1 cellular context compared by ENCODE assay signal in the genomic region with DNA sequence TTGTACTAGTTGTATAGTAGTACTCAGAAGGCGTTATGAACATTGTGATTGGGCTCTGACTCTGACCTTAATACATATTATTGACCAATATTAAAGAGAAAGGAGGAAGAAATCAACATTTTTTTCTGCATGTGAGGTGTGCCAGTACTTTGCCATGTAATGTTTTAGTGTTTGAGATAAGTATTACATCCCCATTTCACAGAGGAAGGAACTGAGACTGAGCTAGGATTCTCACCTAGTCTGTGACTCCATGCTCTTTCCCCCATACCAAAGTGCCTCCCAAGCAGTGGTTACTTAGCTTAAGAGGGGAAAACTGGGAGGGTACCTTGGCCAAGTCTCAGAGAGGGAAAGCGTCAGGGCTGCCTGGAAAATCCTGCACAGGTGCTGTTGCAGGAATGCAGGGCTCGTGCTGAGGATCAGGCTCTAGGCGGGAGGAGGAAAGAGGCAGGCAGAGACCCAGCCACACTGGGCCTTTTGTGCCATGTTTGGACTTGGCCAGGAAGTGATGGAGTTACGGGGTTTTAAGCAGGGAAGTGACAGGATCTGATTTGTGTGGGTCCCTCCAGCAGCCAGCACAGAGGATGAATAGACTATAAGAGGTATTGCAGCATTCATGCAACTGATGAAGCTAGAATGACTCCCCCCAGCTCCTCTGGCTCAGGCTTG.
TF ChIP-seq lines count a peak whose summit lies in the region.

No MANE protein-coding gene starts in this region.

TF ChIP-seq in HepG2, 621 proteins besides CTCF, POLR2A, EP300 and RAD21 (continued from another document):
- TF ChIP-seq, protein P1, sequence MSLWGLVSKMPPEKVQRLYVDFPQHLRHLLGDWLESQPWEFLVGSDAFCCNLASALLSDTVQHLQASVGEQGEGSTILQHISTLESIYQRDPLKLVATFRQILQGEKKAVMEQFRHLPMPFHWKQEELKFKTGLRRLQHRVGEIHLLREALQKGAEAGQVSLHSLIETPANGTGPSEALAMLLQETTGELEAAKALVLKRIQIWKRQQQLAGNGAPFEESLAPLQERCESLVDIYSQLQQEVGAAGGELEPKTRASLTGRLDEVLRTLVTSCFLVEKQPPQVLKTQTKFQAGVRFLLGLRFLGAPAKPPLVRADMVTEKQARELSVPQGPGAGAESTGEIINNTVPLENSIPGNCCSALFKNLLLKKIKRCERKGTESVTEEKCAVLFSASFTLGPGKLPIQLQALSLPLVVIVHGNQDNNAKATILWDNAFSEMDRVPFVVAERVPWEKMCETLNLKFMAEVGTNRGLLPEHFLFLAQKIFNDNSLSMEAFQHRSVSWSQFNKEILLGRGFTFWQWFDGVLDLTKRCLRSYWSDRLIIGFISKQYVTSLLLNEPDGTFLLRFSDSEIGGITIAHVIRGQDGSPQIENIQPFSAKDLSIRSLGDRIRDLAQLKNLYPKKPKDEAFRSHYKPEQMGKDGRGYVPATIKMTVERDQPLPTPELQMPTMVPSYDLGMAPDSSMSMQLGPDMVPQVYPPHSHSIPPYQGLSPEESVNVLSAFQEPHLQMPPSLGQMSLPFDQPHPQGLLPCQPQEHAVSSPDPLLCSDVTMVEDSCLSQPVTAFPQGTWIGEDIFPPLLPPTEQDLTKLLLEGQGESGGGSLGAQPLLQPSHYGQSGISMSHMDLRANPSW (CRISPR knock-in tag; IDR thresholded peaks at IDR 0.05; ENCODE audit: borderline replicate concordance) = no peak
- no peak for TF ChIP-seq ETV6 (CRISPR knock-in tag; conservative IDR thresholded peaks at IDR 0.05)
- TF ChIP-seq, protein P2, sequence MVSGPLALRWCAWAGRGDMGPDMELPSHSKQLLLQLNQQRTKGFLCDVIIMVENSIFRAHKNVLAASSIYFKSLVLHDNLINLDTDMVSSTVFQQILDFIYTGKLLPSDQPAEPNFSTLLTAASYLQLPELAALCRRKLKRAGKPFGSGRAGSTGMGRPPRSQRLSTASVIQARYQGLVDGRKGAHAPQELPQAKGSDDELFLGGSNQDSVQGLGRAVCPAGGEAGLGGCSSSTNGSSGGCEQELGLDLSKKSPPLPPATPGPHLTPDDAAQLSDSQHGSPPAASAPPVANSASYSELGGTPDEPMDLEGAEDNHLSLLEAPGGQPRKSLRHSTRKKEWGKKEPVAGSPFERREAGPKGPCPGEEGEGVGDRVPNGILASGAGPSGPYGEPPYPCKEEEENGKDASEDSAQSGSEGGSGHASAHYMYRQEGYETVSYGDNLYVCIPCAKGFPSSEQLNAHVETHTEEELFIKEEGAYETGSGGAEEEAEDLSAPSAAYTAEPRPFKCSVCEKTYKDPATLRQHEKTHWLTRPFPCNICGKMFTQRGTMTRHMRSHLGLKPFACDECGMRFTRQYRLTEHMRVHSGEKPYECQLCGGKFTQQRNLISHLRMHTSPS (CRISPR knock-in tag; IDR thresholded peaks at IDR 0.05; ENCODE audit: low read depth) = no peak
- no peak for TF ChIP-seq ZNF138 (CRISPR knock-in tag; IDR thresholded peaks at IDR 0.05; ENCODE audit: low read depth)
- TF ChIP-seq MTF1 (CRISPR knock-in tag; IDR thresholded peaks at IDR 0.05) = no peak
- no peak for TF ChIP-seq ZNF496 (CRISPR knock-in tag; IDR thresholded peaks at IDR 0.05; ENCODE audit: insufficient replicate concordance)
- 0 out of 2 replicates have a peak, but pooled peaks have one; percentile 32 for TF ChIP-seq ZSCAN22 (CRISPR knock-in tag; IDR thresholded peaks at IDR 0.05)
- no peak for TF ChIP-seq PRPF4 (IDR thresholded peaks at IDR 0.05; ENCODE audit: low read depth, low read length, poor library complexity, severe bottlenecking)
- 0 out of 4 replicates have a peak, but pooled peaks of 1 of the 2 experiments have one; percentile 1 for TF ChIP-seq KLF16 (CRISPR knock-in tag; IDR thresholded peaks at IDR 0.05)
- TF ChIP-seq, protein P3, sequence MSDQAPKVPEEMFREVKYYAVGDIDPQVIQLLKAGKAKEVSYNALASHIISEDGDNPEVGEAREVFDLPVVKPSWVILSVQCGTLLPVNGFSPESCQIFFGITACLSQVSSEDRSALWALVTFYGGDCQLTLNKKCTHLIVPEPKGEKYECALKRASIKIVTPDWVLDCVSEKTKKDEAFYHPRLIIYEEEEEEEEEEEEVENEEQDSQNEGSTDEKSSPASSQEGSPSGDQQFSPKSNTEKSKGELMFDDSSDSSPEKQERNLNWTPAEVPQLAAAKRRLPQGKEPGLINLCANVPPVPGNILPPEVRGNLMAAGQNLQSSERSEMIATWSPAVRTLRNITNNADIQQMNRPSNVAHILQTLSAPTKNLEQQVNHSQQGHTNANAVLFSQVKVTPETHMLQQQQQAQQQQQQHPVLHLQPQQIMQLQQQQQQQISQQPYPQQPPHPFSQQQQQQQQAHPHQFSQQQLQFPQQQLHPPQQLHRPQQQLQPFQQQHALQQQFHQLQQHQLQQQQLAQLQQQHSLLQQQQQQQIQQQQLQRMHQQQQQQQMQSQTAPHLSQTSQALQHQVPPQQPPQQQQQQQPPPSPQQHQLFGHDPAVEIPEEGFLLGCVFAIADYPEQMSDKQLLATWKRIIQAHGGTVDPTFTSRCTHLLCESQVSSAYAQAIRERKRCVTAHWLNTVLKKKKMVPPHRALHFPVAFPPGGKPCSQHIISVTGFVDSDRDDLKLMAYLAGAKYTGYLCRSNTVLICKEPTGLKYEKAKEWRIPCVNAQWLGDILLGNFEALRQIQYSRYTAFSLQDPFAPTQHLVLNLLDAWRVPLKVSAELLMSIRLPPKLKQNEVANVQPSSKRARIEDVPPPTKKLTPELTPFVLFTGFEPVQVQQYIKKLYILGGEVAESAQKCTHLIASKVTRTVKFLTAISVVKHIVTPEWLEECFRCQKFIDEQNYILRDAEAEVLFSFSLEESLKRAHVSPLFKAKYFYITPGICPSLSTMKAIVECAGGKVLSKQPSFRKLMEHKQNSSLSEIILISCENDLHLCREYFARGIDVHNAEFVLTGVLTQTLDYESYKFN (CRISPR knock-in tag; conservative IDR thresholded peaks at IDR 0.05) = no peak
- no peak for TF ChIP-seq SOX6 (IDR thresholded peaks at IDR 0.05)
- TF ChIP-seq SOX6 (CRISPR knock-in tag; IDR thresholded peaks at IDR 0.05) = no peak
- TF ChIP-seq SIN3B (IDR thresholded peaks at IDR 0.05; ENCODE audit: low read length) = no peak; the same call in 1 of the 2 replicates
- no peak for TF ChIP-seq ZNF256 (CRISPR knock-in tag; conservative IDR thresholded peaks at IDR 0.05)
- TF ChIP-seq, protein P4, sequence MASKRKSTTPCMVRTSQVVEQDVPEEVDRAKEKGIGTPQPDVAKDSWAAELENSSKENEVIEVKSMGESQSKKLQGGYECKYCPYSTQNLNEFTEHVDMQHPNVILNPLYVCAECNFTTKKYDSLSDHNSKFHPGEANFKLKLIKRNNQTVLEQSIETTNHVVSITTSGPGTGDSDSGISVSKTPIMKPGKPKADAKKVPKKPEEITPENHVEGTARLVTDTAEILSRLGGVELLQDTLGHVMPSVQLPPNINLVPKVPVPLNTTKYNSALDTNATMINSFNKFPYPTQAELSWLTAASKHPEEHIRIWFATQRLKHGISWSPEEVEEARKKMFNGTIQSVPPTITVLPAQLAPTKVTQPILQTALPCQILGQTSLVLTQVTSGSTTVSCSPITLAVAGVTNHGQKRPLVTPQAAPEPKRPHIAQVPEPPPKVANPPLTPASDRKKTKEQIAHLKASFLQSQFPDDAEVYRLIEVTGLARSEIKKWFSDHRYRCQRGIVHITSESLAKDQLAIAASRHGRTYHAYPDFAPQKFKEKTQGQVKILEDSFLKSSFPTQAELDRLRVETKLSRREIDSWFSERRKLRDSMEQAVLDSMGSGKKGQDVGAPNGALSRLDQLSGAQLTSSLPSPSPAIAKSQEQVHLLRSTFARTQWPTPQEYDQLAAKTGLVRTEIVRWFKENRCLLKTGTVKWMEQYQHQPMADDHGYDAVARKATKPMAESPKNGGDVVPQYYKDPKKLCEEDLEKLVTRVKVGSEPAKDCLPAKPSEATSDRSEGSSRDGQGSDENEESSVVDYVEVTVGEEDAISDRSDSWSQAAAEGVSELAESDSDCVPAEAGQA (IDR thresholded peaks at IDR 0.05; ENCODE audit: low read depth) = no peak
- TF ChIP-seq, protein P4 (CRISPR knock-in tag; IDR thresholded peaks at IDR 0.05; ENCODE audit: borderline replicate concordance) = no peak
- TF ChIP-seq RNF2 (conservative IDR thresholded peaks at IDR 0.05; ENCODE audit: low read depth) = no peak
- TF ChIP-seq MTF2 (CRISPR knock-in tag; IDR thresholded peaks at IDR 0.05; ENCODE audit: borderline replicate concordance) = no peak
- TF ChIP-seq ZNF629 (CRISPR knock-in tag; conservative IDR thresholded peaks at IDR 0.05) = peak; percentile 62; the same call in 1 of the 2 replicates
- TF ChIP-seq ZFP37 (CRISPR knock-in tag; IDR thresholded peaks at IDR 0.05; ENCODE audit: borderline replicate concordance) = no peak
- TF ChIP-seq FOXP1 (IDR thresholded peaks at IDR 0.05) = no peak
- TF ChIP-seq FOXP1 (CRISPR knock-in tag; IDR thresholded peaks at IDR 0.05) = no peak
- no peak for TF ChIP-seq MXI1 (IDR thresholded peaks at IDR 0.05; ENCODE audit: borderline replicate concordance, low read depth, low read length)
- TF ChIP-seq HOXA7 (CRISPR knock-in tag; IDR thresholded peaks at IDR 0.05) = no peak
- TF ChIP-seq KMT2A (CRISPR knock-in tag; IDR thresholded peaks at IDR 0.05) = no peak
- TF ChIP-seq, protein P5, sequence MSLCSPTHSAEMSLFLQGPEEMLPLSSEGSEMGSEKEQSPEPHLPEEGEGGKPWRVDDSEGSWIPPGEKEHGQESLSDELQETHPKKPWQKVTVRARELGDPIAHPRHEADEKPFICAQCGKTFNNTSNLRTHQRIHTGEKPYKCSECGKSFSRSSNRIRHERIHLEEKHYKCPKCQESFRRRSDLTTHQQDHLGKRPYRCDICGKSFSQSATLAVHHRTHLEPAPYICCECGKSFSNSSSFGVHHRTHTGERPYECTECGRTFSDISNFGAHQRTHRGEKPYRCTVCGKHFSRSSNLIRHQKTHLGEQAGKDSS (CRISPR knock-in tag; IDR thresholded peaks at IDR 0.05; ENCODE audit: borderline replicate concordance, low read depth) = peak; percentile 22; the same call in 1 of the 2 replicates
- no peak for TF ChIP-seq ONECUT2 (CRISPR knock-in tag; IDR thresholded peaks at IDR 0.05)
- TF ChIP-seq IRF2 (CRISPR knock-in tag; IDR thresholded peaks at IDR 0.05) = no peak
